Comparison of ENCODE assay signal across 24 cellular contexts in genomic region chr12:105338954-105339353, GRCh38. TPM values are rescaled to one million over a fixed set of nuclear protein-coding genes. Genes with fewer than 3 reads are reported as not detected.
DNase-seq lines count a peak whose midpoint lies in the region; ATAC-seq, FAIRE-seq and TF ChIP-seq lines count a peak whose summit lies in the region.
"Had no signal": no experiment of that assay in that cellular context is flagged by ENCODE, and none has a peak within 500 bp of the region (broad histone marks: within the 10 kb centered on the region; RNA-seq: fewer than 3 reads in every experiment).

No MANE protein-coding gene starts in this region.

- H3K4me1 ChIP-seq in ascending aorta (peaks cover 8 to 15% of the 10 kb centered on the region in 2 donors), thoracic aorta (ENCODE audit: control insufficient read depth in 1 of 2, low read depth in 2 of 2) (peaks cover 36 to 81% of the 10 kb centered on the region in 2 donors), upper lobe of left lung (no peaks in the 10 kb centered on the region)
- H3K4me1 ChIP-seq: BE2C had no signal

- 52 to 61% methylated on average over 1 of the region's 1 CpG for WGBS in upper lobe of left lung, 2 donors

- peaks cover 92% of the 10 kb centered on the region for H3K36me3 Mint-ChIP-seq in activated T-helper 2 cell treated with anti-CD3 and anti-CD28 coated beads, Interferon-gamma antibody, Interleukin-2, Interleukin-4, amounts not matched to agents 10 μg/mL and 5 μg/mL and 100 μg/mL, durations not matched to agents 14 hours and 24 hours and 36 hours (ENCODE audit: low read depth)

- no peak for TF ChIP-seq CTCF in ascending aorta (IDR thresholded peaks at IDR 0.05)
- no peak for TF ChIP-seq CTCF in thoracic aorta (IDR thresholded peaks at IDR 0.05)
- TF ChIP-seq CTCF in upper lobe of left lung (IDR thresholded peaks at IDR 0.05), result no peak

- intact Hi-C loops in ascending aorta (cut with DNase I), result no loop called here
- intact Hi-C loops in activated T-helper 2 cell treated with anti-CD3 and anti-CD28 coated beads, Interferon-gamma antibody, Interleukin-2, Interleukin-4, amounts not matched to agents 10 μg/mL and 5 μg/mL and 100 μg/mL, durations not matched to agents 14 hours and 24 hours and 36 hours (cut with micrococcal nuclease), result loop anchor here (10.0 kb wide), 1 partner anchor 654 kb away; no protein-coding TSS in a partner anchor

- no peaks in the 10 kb centered on the region for H3K27me3 Mint-ChIP-seq in activated T-helper 2 cell treated with anti-CD3 and anti-CD28 coated beads, Interferon-gamma antibody, Interleukin-2, Interleukin-4, amounts not matched to agents 10 μg/mL and 5 μg/mL and 100 μg/mL, durations not matched to agents 14 hours and 24 hours and 36 hours (ENCODE audit: low read depth)
- H3K27me3 Mint-ChIP-seq: CD4-positive, alpha-beta T cell; CD8-positive, alpha-beta memory T cell had no signal

- DNase-seq in ascending aorta (ENCODE audit: low spot score in 2 of 2) (no peak), thoracic aorta (ENCODE audit: low spot score) (no peak), SHP77 treated with DMSO at 0.1 percent for 48 hours (lab: John Stamatoyannopoulos, UW) (no peak), COR-L47 (lab: John Stamatoyannopoulos, UW) (no peak), upper lobe of left lung (no peak)
- DNase-seq in activated T-helper 2 cell treated with anti-CD3 and anti-CD28 coated beads, Interferon-gamma antibody, Interleukin-2, Interleukin-4, amounts not matched to agents 10 μg/mL and 5 μg/mL and 100 μg/mL, durations not matched to agents 14 hours and 24 hours and 36 hours (ENCODE audit: low spot score), result no peak
- DNase-seq: 8988T; ACHN; AML-193; BE2C; Calu3; CD4-positive, alpha-beta T cell; CD8-positive, alpha-beta memory T cell; DND-41; GM23248; H7; HCEC 1CT had no signal

- H3K9me3 Mint-ChIP-seq in activated T-helper 2 cell treated with anti-CD3 and anti-CD28 coated beads, Interferon-gamma antibody, Interleukin-2, Interleukin-4, amounts not matched to agents 10 μg/mL and 5 μg/mL and 100 μg/mL, durations not matched to agents 14 hours and 24 hours and 36 hours, result peaks cover 23% of the 10 kb centered on the region
- H3K9me3 Mint-ChIP-seq: CD4-positive, alpha-beta T cell had no signal

- no peak overlapping the region for H3K27ac Mint-ChIP-seq in activated T-helper 2 cell treated with anti-CD3 and anti-CD28 coated beads, Interferon-gamma antibody, Interleukin-2, Interleukin-4, amounts not matched to agents 10 μg/mL and 5 μg/mL and 100 μg/mL, durations not matched to agents 14 hours and 24 hours and 36 hours
- H3K27ac Mint-ChIP-seq: CD14-positive monocyte; CD4-positive, alpha-beta T cell had no signal

- H3K36me3 ChIP-seq in ascending aorta, result no peaks in the 10 kb centered on the region
- no peaks in the 10 kb centered on the region for H3K36me3 ChIP-seq in thoracic aorta
- H3K36me3 ChIP-seq in upper lobe of left lung, result no peaks in the 10 kb centered on the region
- H3K36me3 ChIP-seq: BE2C had no signal

- H3K27me3 ChIP-seq in ascending aorta (no peaks in the 10 kb centered on the region), thoracic aorta (replicated peaks; ENCODE audit: insufficient read depth) (no peaks in the 10 kb centered on the region), upper lobe of left lung (no peaks in the 10 kb centered on the region)
- H3K27me3 ChIP-seq: BE2C; BLaER1 treated with 17β-estradiol and CSF1 and Interleukin-3, amounts not matched to agents 10 nM and 100 nM had no signal

- H3K9me3 ChIP-seq in ascending aorta (peaks cover 0 to 8% of the 10 kb centered on the region in 2 donors), thoracic aorta (peaks cover 5% of the 10 kb centered on the region), upper lobe of left lung (peaks cover 0 to 11% (median 4%) of the 10 kb centered on the region in 4 donors)
- H3K9me3 ChIP-seq: BE2C had no signal

- peaks cover 66% of the 10 kb centered on the region for H3K4me1 Mint-ChIP-seq in activated T-helper 2 cell treated with anti-CD3 and anti-CD28 coated beads, Interferon-gamma antibody, Interleukin-2, Interleukin-4, amounts not matched to agents 10 μg/mL and 5 μg/mL and 100 μg/mL, durations not matched to agents 14 hours and 24 hours and 36 hours (ENCODE audit: low read depth)

- peak overlapping the region; percentile 56 to 83 for H3K27ac ChIP-seq in ascending aorta
- peak overlapping the region; percentile 56 to 59 for H3K27ac ChIP-seq in thoracic aorta
- H3K27ac ChIP-seq in upper lobe of left lung, result no peak overlapping the region
- H3K27ac ChIP-seq: A549, GM23248 had no signal

- ATAC-seq in thoracic aorta (ENCODE audit: insufficient number of reproducible peaks, low FRiP score, low read depth) (no peak), upper lobe of left lung (ENCODE audit: low FRiP score in 2 of 2) (no peak)
- ATAC-seq: A549 had no signal

- no peak overlapping the region for H3K4me3 Mint-ChIP-seq in activated T-helper 2 cell treated with anti-CD3 and anti-CD28 coated beads, Interferon-gamma antibody, Interleukin-2, Interleukin-4, amounts not matched to agents 10 μg/mL and 5 μg/mL and 100 μg/mL, durations not matched to agents 14 hours and 24 hours and 36 hours (ENCODE audit: low read depth)
- H3K4me3 Mint-ChIP-seq: CD14-positive monocyte; CD4-positive, alpha-beta T cell; CD8-positive, alpha-beta memory T cell had no signal

- TF ChIP-seq POLR2A in upper lobe of left lung (IDR thresholded peaks at IDR 0.05), result no peak

- TF ChIP-seq EP300 in upper lobe of left lung (IDR thresholded peaks at IDR 0.05), result no peak

- no peak overlapping the region for H3K4me3 ChIP-seq in ascending aorta
- H3K4me3 ChIP-seq in thoracic aorta, result no peak overlapping the region
- no peak overlapping the region for H3K4me3 ChIP-seq in upper lobe of left lung
- H3K4me3 ChIP-seq: A549; BLaER1 treated with 17β-estradiol and CSF1 and Interleukin-3, amounts not matched to agents 10 nM and 100 nM; GM23248 had no signal

- FAIRE-seq in islet of Langerhans (lab: Jason Lieb, UNC), result peak; percentile 55
- FAIRE-seq: A549, G401.6, GM12892, H1 had no signal

RNA-seq across cellular contexts. Expression of gene C12orf75, which starts 8.5 kb away (rescaled TPM):
- total RNA-seq in ascending aorta, result 56.5 TPM
- total RNA-seq in thoracic aorta, result 10 to 100 TPM; 80.4 to 91.9 TPM
- total RNA-seq in activated T-helper 2 cell treated with anti-CD3 and anti-CD28 coated beads, Interferon-gamma antibody, Interleukin-2, Interleukin-4, amounts not matched to agents 10 μg/mL and 5 μg/mL and 100 μg/mL, durations not matched to agents 14 hours and 24 hours and 36 hours, result 246 and 252 TPM in 2 replicates
- total RNA-seq in upper lobe of left lung, result 10 to 100 TPM in 2 of 6 donors, 1 to 10 TPM in 4; 1.0 to 15.0 (median 6.2) TPM

Comparison
In these comparisons a context has a peak if more than half of its experiments do, and no peak if none do; other contexts are left out.
1. H3K27ac ChIP-seq: peak in ascending aorta (2 of 2) and thoracic aorta (2 of 2); none in upper lobe of left lung (0 of 4).